1 cellular context compared by ENCODE assay signal in genomic region chrX:10243056-10243455, GRCh38.
TF ChIP-seq lines count a peak whose summit lies in the region.

No MANE protein-coding gene starts in this region.

TF ChIP-seq in endothelial cell of umbilical vein, 7 proteins besides CTCF, POLR2A, EP300 and RAD21 (continued from another document):
- no peak for TF ChIP-seq JUN (IDR thresholded peaks at IDR 0.05; ENCODE audit: borderline replicate concordance, insufficient read depth, insufficient read length, low read depth)
